Comparison of ENCODE assay signal across 9 cellular contexts in the genomic region with DNA sequence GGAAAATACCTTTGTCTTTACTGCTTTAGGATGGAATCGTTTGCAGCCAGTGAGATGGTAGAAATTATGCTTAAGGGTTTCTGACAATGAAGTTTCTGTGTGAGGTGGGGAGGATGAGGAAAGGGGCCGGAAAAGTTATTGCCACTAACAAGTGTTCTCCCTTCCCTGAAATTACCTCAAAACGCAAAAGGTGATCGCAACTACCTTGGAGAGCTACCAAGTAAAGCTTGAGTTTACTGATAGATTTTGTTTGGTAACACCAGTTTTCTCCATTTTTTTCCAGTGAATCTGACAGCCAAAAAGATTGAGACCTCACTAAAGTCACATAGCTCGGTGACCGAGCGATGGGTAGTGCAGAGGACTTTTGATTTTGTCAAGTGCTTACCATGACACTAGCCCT. TPM values are rescaled to one million over a fixed set of nuclear protein-coding genes. Genes with fewer than 3 reads are reported as not detected.
DNase-seq lines count a peak whose midpoint lies in the region; ATAC-seq, FAIRE-seq and TF ChIP-seq lines count a peak whose summit lies in the region.
"Had no signal": no experiment of that assay in that cellular context is flagged by ENCODE, and none has a peak within 500 bp of the region (broad histone marks: within the 10 kb centered on the region; RNA-seq: fewer than 3 reads in every experiment).

No MANE protein-coding gene starts in this region.

- H4K20me1 ChIP-seq in GM12878 (ENCODE audit: control insufficient read depth, insufficient read depth), result no peaks in the 10 kb centered on the region

- no peak for TF ChIP-seq EP300 in GM12878 (IDR thresholded peaks at IDR 0.05; ENCODE audit: borderline replicate concordance in 1 of 2, control insufficient read depth in 1 of 2, low read depth in 2 of 2, low read length in 2 of 2)

- H3K9me3 Mint-ChIP-seq in mesothelial cell of epicardium, result no peaks in the 10 kb centered on the region

- peak overlapping the region; percentile 94 for H3K27ac Mint-ChIP-seq in mesothelial cell of epicardium

- in situ Hi-C loops in GM12878 (cut with MboI), result no loop called here

- CTCF ChIA-PET in GM12878 (lab: Yijun Ruan, JAX), result interaction anchor here (0.6 to 3.8 kb wide), 9 partner anchors 9 to 292 kb away, joined by 3 to 17 read pairs (median 4); partner anchors contain the start of genes CDNF, DCLRE1C, HSPA14 and MSANTD7

- intact Hi-C loops in GM12878 (cut with micrococcal nuclease; ENCODE audit: unreplicated experiment), result loop anchor here (10.0 kb wide), 1 partner anchor 225 kb away; no protein-coding TSS in a partner anchor

- H3K27me3 Mint-ChIP-seq in mesothelial cell of epicardium (ENCODE audit: low read depth), result no peaks in the 10 kb centered on the region

- POLR2A ChIA-PET in GM12878 (lab: Charles Lee), result interaction anchor here (0.6 to 1.5 kb wide), 5 partner anchors 9 to 214 kb away, joined by 3 to 7 read pairs (median 4); partner anchors contain the start of genes CDNF, HSPA14 and MSANTD7

- TSS peak; percentile 65 for BruUV-seq in GM12878 (replicated peaks; lab: Mats Ljungman, UMichigan)

- H3K27ac ChIP-seq in C4-2B (peak overlapping the region; percentile 97; the same call in 1 of the 2 replicates), HUES64 (ENCODE audit: low read depth, low read length) (no peak overlapping the region), GM12878 (ENCODE audit: control insufficient read depth, insufficient read depth) (0 out of 2 replicates have a peak overlapping the region, but pooled peaks have one; percentile 22)

- no peak for TF ChIP-seq CTCF in C4-2B (conservative IDR thresholded peaks at IDR 0.05)
- no peak for TF ChIP-seq CTCF in GM12878 (IDR thresholded peaks at IDR 0.05 in 2 of 3, conservative IDR thresholded peaks at IDR 0.05 in 1 of 3; ENCODE audit: control insufficient read depth in 2 of 3, extremely low read depth in 1 of 3, insufficient read depth in 1 of 3, low read depth in 3 of 3, low read length in 3 of 3)
- no peak for TF ChIP-seq CTCF in mesothelial cell of epicardium (IDR thresholded peaks at IDR 0.05; ENCODE audit: unreplicated experiment)

- H3K36me3 Mint-ChIP-seq in mesothelial cell of epicardium, result peaks cover 4% of the 10 kb centered on the region

- DNase-seq in GM12878 (ENCODE audit: low read depth, low spot score), result no peak
- no peak for DNase-seq in mesothelial cell of epicardium (ENCODE audit: low spot score in 2 of 2, unreplicated experiment in 2 of 2)
- no peak for DNase-seq in NCI-H1105 (lab: John Stamatoyannopoulos, UW)
- DNase-seq: effector CD8-positive, alpha-beta T cell had no signal

- H3K4me2 ChIP-seq in GM12878 (ENCODE audit: control insufficient read depth, insufficient read depth), result peak overlapping the region; percentile 72

- H2AFZ ChIP-seq in GM12878 (ENCODE audit: control insufficient read depth, low read depth, low read length), result no peak overlapping the region

- no peaks in the 10 kb centered on the region for H3K27me3 ChIP-seq in HUES64 (ENCODE audit: insufficient read depth, low read length)
- H3K27me3 ChIP-seq in GM12878 (replicated peaks in 1 of 2; ENCODE audit: control insufficient read depth in 2 of 2, insufficient read depth in 2 of 2, low read length in 1 of 2), result no peaks in the 10 kb centered on the region

- 43% methylated on average over 7 of the region's 7 CpGs for WGBS in HUES64
- 85% methylated on average over 7 of the region's 7 CpGs for WGBS in GM12878 (ENCODE audit: insufficient coverage, insufficient replicate concordance, low lambda C conversion rate, missing lambda C conversion rate)

- RAD21 ChIA-PET in GM12878 (lab: Charles Lee; ENCODE audit: unreplicated experiment), result interaction anchor here (1.4 to 1.9 kb wide), 2 partner anchors 42 to 73 kb away, joined by 5 to 11 read pairs; partner anchors contain the start of genes CDNF, HSPA14 and MSANTD7

- H3K4me1 Mint-ChIP-seq in mesothelial cell of epicardium, result peaks cover 31% of the 10 kb centered on the region

- H3K4me1 ChIP-seq in HUES64 (ENCODE audit: insufficient read depth, low read length) (peaks cover 35% of the 10 kb centered on the region), GM12878 (ENCODE audit: control insufficient read depth, insufficient read depth, low read length) (peaks cover 5% of the 10 kb centered on the region; the same call in 1 of the 2 replicates)

- SMC1A ChIA-PET in GM12878 (lab: Charles Lee; ENCODE audit: uncharacterized antibody, unreplicated experiment), result interaction anchor here (0.6 to 5.2 kb wide), 7 partner anchors 9 to 74 kb away, joined by 3 to 23 read pairs (median 5); partner anchors contain the start of genes CDNF, DCLRE1C, HSPA14 and MSANTD7

- ATAC-seq in GM12878 (no peak), HG03571 (IDR thresholded peaks at IDR 0.05; ENCODE audit: unreplicated experiment) (no peak), GM19395 (IDR thresholded peaks at IDR 0.05; ENCODE audit: unreplicated experiment) (no peak), HG03439 (IDR thresholded peaks at IDR 0.05; ENCODE audit: unreplicated experiment) (no peak)

- TF ChIP-seq POLR2A in GM12878 (IDR thresholded peaks at IDR 0.05; ENCODE audit: low read depth, low read length), result no peak

- H3K4me3 ChIP-seq in HUES64 (ENCODE audit: low read length) (peak overlapping the region; percentile 98), GM12878 (peak overlapping the region; percentile 89)

- H3K9me3 ChIP-seq in HUES64 (ENCODE audit: insufficient read depth, low read depth, low read length) (no peaks in the 10 kb centered on the region), GM12878 (replicated peaks; ENCODE audit: control insufficient read depth, insufficient read depth, low read length) (no peaks in the 10 kb centered on the region)

- no peak for TF ChIP-seq RAD21 in GM12878 (IDR thresholded peaks at IDR 0.05; ENCODE audit: insufficient read depth, low read depth, low read length)

- peaks cover 29% of the 10 kb centered on the region for H3K36me3 ChIP-seq in HUES64 (ENCODE audit: insufficient read depth, low read length)
- H3K36me3 ChIP-seq in GM12878 (ENCODE audit: control insufficient read depth in 2 of 2, insufficient read depth in 2 of 2, low read length in 1 of 2), result peaks cover 0 to 6% of the 10 kb centered on the region in 2 experiments; a peak in 1 of 4 replicates

- peak overlapping the region; percentile 93; the same call in 1 of the 2 replicates for H3K9ac ChIP-seq in HUES64 (ENCODE audit: low read depth, low read length)
- H3K9ac ChIP-seq in GM12878 (ENCODE audit: control insufficient read depth, insufficient read depth, low read length), result peak overlapping the region; percentile 84; the same call in 1 of the 2 replicates

- no peak for FAIRE-seq in GM12878 (lab: Jason Lieb, UNC)

- peaks cover 76% of the 10 kb centered on the region for H3K79me2 ChIP-seq in GM12878 (ENCODE audit: control insufficient read depth, insufficient read depth, low read length)

- H3K4me3 Mint-ChIP-seq in mesothelial cell of epicardium, result peak overlapping the region; percentile 89

RNA-seq across cellular contexts. Expression of gene SUV39H2, which starts 1.5 kb away (rescaled TPM):
- polyA plus RNA-seq in HUES64 (2013, experiment 1 of 2), result 53.7 TPM
- 51.8 TPM for polyA plus RNA-seq in HUES64 (2013, experiment 2 of 2)
- 50.3 and 53.7 TPM in 2 replicates for total RNA-seq in GM12878 (2013; cell fraction: nucleolus; rRNA removed)
- total RNA-seq in GM12878 (2014; rRNA removed) (24.3 and 27.6 TPM in 2 replicates), GM12878 (2014; rRNA removed; fragmentation: Illumina TruSeq; extraction: Trizol) (32.3 and 32.6 TPM in 2 replicates), GM12878 (2021) (25.8 and 26.9 TPM in 2 replicates), mesothelial cell of epicardium (24.3 to 25.8 TPM (median 24.7 TPM) in 3 replicates)
- 10.0 TPM for polyA plus RNA-seq in GM12878 (2011; ENCODE audit: low read depth)
- polyA plus RNA-seq in GM12878 (2011; rRNA removed) (26.1 and 43.4 TPM in 2 replicates), GM12878 (2014; fragmentation: Illumina TruSeq; extraction: Trizol) (41.1 and 45.0 TPM in 2 replicates), GM12878 (2014; fragmentation: Nextera tagmentation; extraction: Ambion mirVana) (10 to 100 TPM; 26.5 to 40.3 TPM), GM12878 (2014; rRNA removed) (17.9 and 27.4 TPM in 2 replicates), GM12878 (2016; fragmentation: Nextera tagmentation; extraction: Ambion mirVana) (10 to 100 TPM; 33.7 to 36.4 TPM)
- polyA plus RNA-seq in GM12878 (2011; cell fraction: cytosol; rRNA removed), result 10.1 and 15.2 TPM in 2 replicates
- 12.7 and 16.4 TPM in 2 replicates for polyA plus RNA-seq in GM12878 (2011; cell fraction: nucleus; rRNA removed)
- polyA plus RNA-seq in GM12878 (2012), result 11.1 and 13.8 TPM in 2 replicates
- 16.2 and 29.9 TPM in 2 replicates for polyA minus RNA-seq in GM12878 (2011; rRNA and poly(A)+ RNA removed)
- polyA minus RNA-seq in GM12878 (2011; cell fraction: cytosol; rRNA and poly(A)+ RNA removed), result 11.0 and 14.3 TPM in 2 replicates
- 9.2 and 16.4 TPM in 2 replicates for polyA minus RNA-seq in GM12878 (2011; cell fraction: nucleus; rRNA and poly(A)+ RNA removed)

RNA-seq across cellular contexts. Expression of gene HSPA14, which starts 42.1 kb away (rescaled TPM):
- 34.1 TPM for polyA plus RNA-seq in HUES64 (2013, experiment 1 of 2)
- 32.3 TPM for polyA plus RNA-seq in HUES64 (2013, experiment 2 of 2)
- total RNA-seq in GM12878 (2013; cell fraction: nucleolus; rRNA removed), result 12.4 and 14.7 TPM in 2 replicates
- 28.0 and 30.9 TPM in 2 replicates for total RNA-seq in GM12878 (2014; rRNA removed)
- total RNA-seq in GM12878 (2014; rRNA removed; fragmentation: Illumina TruSeq; extraction: Trizol), result 32.9 and 35.5 TPM in 2 replicates
- total RNA-seq in GM12878 (2021), result 24.5 and 26.6 TPM in 2 replicates
- 12.9 TPM for polyA plus RNA-seq in GM12878 (2011; ENCODE audit: low read depth)
- polyA plus RNA-seq in GM12878 (2011; rRNA removed), result 33.1 and 50.3 TPM in 2 replicates
- polyA plus RNA-seq in GM12878 (2011; cell fraction: cytosol; rRNA removed), result 11.7 and 13.7 TPM in 2 replicates
- 22.9 and 25.2 TPM in 2 replicates for polyA plus RNA-seq in GM12878 (2011; cell fraction: nucleus; rRNA removed)
- polyA plus RNA-seq in GM12878 (2012), result 15.4 and 15.5 TPM in 2 replicates
- polyA plus RNA-seq in GM12878 (2014; fragmentation: Illumina TruSeq; extraction: Trizol), result 31.3 and 34.6 TPM in 2 replicates
- polyA plus RNA-seq in GM12878 (2014; fragmentation: Nextera tagmentation; extraction: Ambion mirVana), result 10 to 100 TPM; 44.1 to 46.4 TPM
- 27.3 and 32.3 TPM in 2 replicates for polyA plus RNA-seq in GM12878 (2014; rRNA removed)
- polyA plus RNA-seq in GM12878 (2016; fragmentation: Nextera tagmentation; extraction: Ambion mirVana), result 10 to 100 TPM; 53.1 to 56.1 TPM
- polyA minus RNA-seq in GM12878 (2011; rRNA and poly(A)+ RNA removed), result 8.8 and 12.3 TPM in 2 replicates
- polyA minus RNA-seq in GM12878 (2011; cell fraction: cytosol; rRNA and poly(A)+ RNA removed), result 3.9 and 7.0 TPM in 2 replicates
- 5.2 and 6.4 TPM in 2 replicates for polyA minus RNA-seq in GM12878 (2011; cell fraction: nucleus; rRNA and poly(A)+ RNA removed)
- total RNA-seq in mesothelial cell of epicardium, result 11.2 to 12.6 TPM (median 11.2 TPM) in 3 replicates

RNA-seq across cellular contexts. Expression of gene MSANTD7, which starts 42.1 kb away (rescaled TPM):
- 15.2 TPM for polyA plus RNA-seq in HUES64 (2013, experiment 1 of 2)
- 13.1 TPM for polyA plus RNA-seq in HUES64 (2013, experiment 2 of 2)
- total RNA-seq in GM12878 (2013; cell fraction: nucleolus; rRNA removed), result 34.4 and 35.8 TPM in 2 replicates
- total RNA-seq in GM12878 (2014; rRNA removed), result 22.8 and 27.9 TPM in 2 replicates
- total RNA-seq in GM12878 (2014; rRNA removed; fragmentation: Illumina TruSeq; extraction: Trizol), result 19.3 and 19.7 TPM in 2 replicates
- 20.1 and 20.6 TPM in 2 replicates for total RNA-seq in GM12878 (2021)
- polyA plus RNA-seq in GM12878 (2011; ENCODE audit: low read depth), result 7.0 TPM
- polyA plus RNA-seq in GM12878 (2011; rRNA removed), result 13.5 and 15.5 TPM in 2 replicates
- polyA plus RNA-seq in GM12878 (2011; cell fraction: cytosol; rRNA removed), result 8.0 and 9.5 TPM in 2 replicates
- 9.2 and 11.5 TPM in 2 replicates for polyA plus RNA-seq in GM12878 (2011; cell fraction: nucleus; rRNA removed)
- polyA plus RNA-seq in GM12878 (2012), result 7.7 and 8.2 TPM in 2 replicates
- polyA plus RNA-seq in GM12878 (2014; fragmentation: Illumina TruSeq; extraction: Trizol), result 18.9 and 19.3 TPM in 2 replicates
- 1 to 10 TPM; 3.5 to 4.5 TPM for polyA plus RNA-seq in GM12878 (2014; fragmentation: Nextera tagmentation; extraction: Ambion mirVana)
- 13.5 and 14.0 TPM in 2 replicates for polyA plus RNA-seq in GM12878 (2014; rRNA removed)
- 10 to 100 TPM; 17.8 to 19.1 TPM for polyA plus RNA-seq in GM12878 (2016; fragmentation: Nextera tagmentation; extraction: Ambion mirVana)
- polyA minus RNA-seq in GM12878 (2011; rRNA and poly(A)+ RNA removed), result 24.8 and 25.1 TPM in 2 replicates
- polyA minus RNA-seq in GM12878 (2011; cell fraction: cytosol; rRNA and poly(A)+ RNA removed), result 11.2 and 13.0 TPM in 2 replicates
- polyA minus RNA-seq in GM12878 (2011; cell fraction: nucleus; rRNA and poly(A)+ RNA removed), result 19.0 and 33.1 TPM in 2 replicates
- 14.7 to 17.1 TPM (median 16.0 TPM) in 3 replicates for total RNA-seq in mesothelial cell of epicardium

RNA-seq across cellular contexts. Expression of gene CDNF, which starts 42.4 kb away (rescaled TPM):
- 0.40 TPM for polyA plus RNA-seq in HUES64 (2013, experiment 1 of 2)
- polyA plus RNA-seq in HUES64 (2013, experiment 2 of 2), result 0.95 TPM
- 0.56 and 1.9 TPM in 2 replicates for total RNA-seq in GM12878 (2013; cell fraction: nucleolus; rRNA removed)
- 0.98 and 1.9 TPM in 2 replicates for total RNA-seq in GM12878 (2014; rRNA removed)
- total RNA-seq in GM12878 (2014; rRNA removed; fragmentation: Illumina TruSeq; extraction: Trizol), result 1.0 and 1.2 TPM in 2 replicates
- total RNA-seq in GM12878 (2021), result 0.43 and 1.0 TPM in 2 replicates
- polyA plus RNA-seq in GM12878 (2011; ENCODE audit: low read depth), result 2.2 TPM
- 0.81 TPM in 2 replicates for polyA plus RNA-seq in GM12878 (2011; rRNA removed)
- 0.31 and 0.32 TPM in 2 replicates for polyA plus RNA-seq in GM12878 (2011; cell fraction: cytosol; rRNA removed)
- 0.66 TPM in 1 of 2 replicates, not detected in the other for polyA plus RNA-seq in GM12878 (2011; cell fraction: nucleus; rRNA removed)
- 0.94 and 1.3 TPM in 2 replicates for polyA plus RNA-seq in GM12878 (2012)
- 0.73 and 2.3 TPM in 2 replicates for polyA plus RNA-seq in GM12878 (2014; fragmentation: Illumina TruSeq; extraction: Trizol)
- under 1 TPM; 0.08 to 0.29 TPM for polyA plus RNA-seq in GM12878 (2014; fragmentation: Nextera tagmentation; extraction: Ambion mirVana)
- 1.2 and 2.7 TPM in 2 replicates for polyA plus RNA-seq in GM12878 (2014; rRNA removed)
- under 1 TPM; 0.48 to 0.54 TPM for polyA plus RNA-seq in GM12878 (2016; fragmentation: Nextera tagmentation; extraction: Ambion mirVana)
- not detected in 2 replicates for polyA minus RNA-seq in GM12878 (2011; rRNA and poly(A)+ RNA removed)
- polyA minus RNA-seq in GM12878 (2011; cell fraction: cytosol; rRNA and poly(A)+ RNA removed), result not detected in 2 replicates
- not detected in 2 replicates for polyA minus RNA-seq in GM12878 (2011; cell fraction: nucleus; rRNA and poly(A)+ RNA removed)
- total RNA-seq in mesothelial cell of epicardium, result 1.7 to 2.3 TPM (median 2.2 TPM) in 3 replicates
